8 cellular contexts compared by ENCODE assay signal in the genomic region with DNA sequence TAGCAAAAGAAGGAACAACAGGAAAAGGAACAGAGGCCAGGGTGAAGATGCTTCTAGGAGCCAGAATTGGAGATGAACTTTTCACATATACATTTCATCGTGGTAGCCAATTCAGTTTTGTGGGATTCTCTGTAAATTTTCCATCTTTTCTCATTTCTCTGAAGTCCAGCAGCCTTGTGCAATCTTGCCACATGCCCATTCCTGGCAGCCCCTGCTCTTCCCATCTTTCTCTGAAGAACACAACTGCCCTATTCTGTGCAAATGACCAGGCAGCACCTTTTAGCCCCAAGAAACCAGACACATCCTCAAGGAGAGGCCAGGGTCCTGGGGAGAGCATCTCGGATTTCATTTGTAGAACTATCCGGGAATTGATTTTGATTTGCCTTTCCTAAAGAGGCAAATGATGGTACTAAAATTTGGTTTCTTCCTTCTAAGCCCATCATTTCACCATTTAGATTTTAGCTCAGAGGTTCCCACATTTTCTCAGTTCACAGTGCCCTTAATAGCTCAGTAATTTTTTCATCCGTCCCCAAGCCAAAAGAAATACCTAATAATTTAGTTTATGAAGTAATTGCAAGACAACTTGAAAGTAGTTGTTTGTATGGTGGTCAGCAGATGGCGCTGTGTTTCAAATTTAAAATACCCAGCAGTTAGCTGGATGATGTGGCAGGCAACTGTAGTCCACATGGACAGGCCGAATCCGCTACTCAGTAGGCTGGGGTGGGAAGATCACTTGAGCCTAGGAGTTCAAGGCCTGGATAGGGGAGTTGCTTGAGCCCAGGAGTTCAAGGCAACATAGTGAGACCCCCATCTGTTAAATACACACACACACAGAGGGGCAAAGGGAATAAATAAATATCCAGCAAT.
DNase-seq lines count a peak whose midpoint lies in the region; ATAC-seq and TF ChIP-seq lines count a peak whose summit lies in the region.

No MANE protein-coding gene starts in this region.

- DNase-seq in Caki2 (ENCODE audit: low read depth): peak; percentile 46
- peak; percentile 78 for DNase-seq in HFF-Myc (ENCODE audit: extremely low read depth, low read depth)
- DNase-seq in NCI-H345 (lab: John Stamatoyannopoulos, UW): peak; percentile 16
- peak; percentile 23 to 44 for DNase-seq in activated CD4-positive, alpha-beta T cell treated with anti-CD3 and anti-CD28 coated beads, Interleukin-2, amount 50 U/mL, for 24 hours (ENCODE audit: low read depth in 1 of 2, low spot score in 1 of 2)
- DNase-seq in effector CD8-positive, alpha-beta T cell (lab: John Stamatoyannopoulos, UW): peak; percentile 6
- DNase-seq in memory B cell (ENCODE audit: low spot score in 2 of 2): peak; percentile 19 to 30
- peak; percentile 5 to 27 for DNase-seq in stimulated activated CD8-positive, alpha-beta memory T cell treated with anti-CD3 and anti-CD28 coated beads, Interleukin-4, amount 100 ng/mL, for 4 hours (ENCODE audit: low read depth in 2 of 2, low spot score in 1 of 2)

- H3K9me3 Mint-ChIP-seq in memory B cell: no peaks in the 10 kb centered on the region

- H3K4me3 ChIP-seq in HFF-Myc (replicated peaks; ENCODE audit: low read depth, low read length): no peak overlapping the region

- no peaks in the 10 kb centered on the region for H3K4me1 Mint-ChIP-seq in memory B cell

- in situ Hi-C loops in Caki2 (cut with HindIII; ENCODE audit: low pct_unique_long_range_greater_than_20kb, low sequenced_read_pairs): no loop called here

- H3K4me3 Mint-ChIP-seq in memory B cell: no peak overlapping the region

- no peak overlapping the region for H3K27ac Mint-ChIP-seq in memory B cell

- TF ChIP-seq CTCF in HFF-Myc (IDR thresholded peaks at IDR 0.05; ENCODE audit: low read depth, low read length, missing control alignments): peak; percentile 45

- peak; percentile 24 for ATAC-seq in memory B cell (ENCODE audit: low read depth)
- no peak for ATAC-seq in HG02610 (IDR thresholded peaks at IDR 0.05; ENCODE audit: unreplicated experiment)

- peaks cover 37% of the 10 kb centered on the region for H3K36me3 Mint-ChIP-seq in memory B cell

- no peaks in the 10 kb centered on the region for H3K27me3 Mint-ChIP-seq in memory B cell

Comparison
In these comparisons a context has a peak if more than half of its experiments do, and no peak if none do; other contexts are left out.
1. DNase-seq: peak in every context shown above with its lines; median percentile 78 in HFF-Myc; 46 in Caki2; 34 in activated CD4-positive, alpha-beta T cell treated with anti-CD3 and anti-CD28 coated beads, Interleukin-2, amount 50 U/mL, for 24 hours; 24 in memory B cell; 16 in NCI-H345; 16 in stimulated activated CD8-positive, alpha-beta memory T cell treated with anti-CD3 and anti-CD28 coated beads, Interleukin-4, amount 100 ng/mL, for 4 hours; 6 in effector CD8-positive, alpha-beta T cell.